8 cellular contexts compared by ENCODE assay signal in genomic region chr2:17752281-17752680, GRCh38. TPM values are rescaled to one million over a fixed set of nuclear protein-coding genes. Genes with fewer than 3 reads are reported as not detected.
DNase-seq lines count a peak whose midpoint lies in the region; ATAC-seq and TF ChIP-seq lines count a peak whose summit lies in the region.

No MANE protein-coding gene starts in this region.

- TF ChIP-seq CTCF in KMS-11 (conservative IDR thresholded peaks at IDR 0.05; ENCODE audit: low read depth, low read length) (no peak), epithelial cell of esophagus (IDR thresholded peaks at IDR 0.05; ENCODE audit: insufficient read depth, low read depth, low read length, missing control alignments) (no peak), suprapubic skin (IDR thresholded peaks at IDR 0.05) (no peak)

- H4K20me1 ChIP-seq in KMS-11 (ENCODE audit: insufficient read depth) = no peaks in the 10 kb centered on the region

- H3K9me3 ChIP-seq in suprapubic skin = no peaks in the 10 kb centered on the region

- no peak for DNase-seq in activated naive CD4-positive, alpha-beta T cell treated with anti-CD3 and anti-CD28 coated beads, Interleukin-2, amount 50 U/mL, for 72 hours (ENCODE audit: low spot score in 2 of 2)
- DNase-seq in epithelial cell of esophagus (ENCODE audit: low read depth) (no peak), suprapubic skin (ENCODE audit: low spot score in 2 of 2) (no peak), NCI-H526 treated with DMSO at 0.1 percent for 48 hours (lab: John Stamatoyannopoulos, UW) (no peak), NCI-H524 treated with DMSO at 0.1 percent for 48 hours (lab: John Stamatoyannopoulos, UW) (no peak)
- DNase-seq in activated CD8-positive, alpha-beta memory T cell treated with anti-CD3 and anti-CD28 coated beads, Interleukin-2, amount 50 U/mL, for 48 hours = no peak

- TF ChIP-seq POLR2A in suprapubic skin (IDR thresholded peaks at IDR 0.05) = no peak

- peak overlapping the region; percentile 86 for H3K4me2 ChIP-seq in KMS-11

- H3K9me3 Mint-ChIP-seq in activated naive CD4-positive, alpha-beta T cell treated with anti-CD3 and anti-CD28 coated beads, Interleukin-2, amount 50 U/mL, for 24 hours = no peaks in the 10 kb centered on the region
- no peaks in the 10 kb centered on the region for H3K9me3 Mint-ChIP-seq in activated naive CD4-positive, alpha-beta T cell treated with anti-CD3 and anti-CD28 coated beads, Interleukin-2, amount 50 U/mL, for 72 hours

- H3K4me1 ChIP-seq in KMS-11 (ENCODE audit: low read depth, poor library complexity, severe bottlenecking) = peaks cover 59% of the 10 kb centered on the region
- H3K4me1 ChIP-seq in suprapubic skin = peaks cover 30% of the 10 kb centered on the region

- H3K36me3 Mint-ChIP-seq in activated naive CD4-positive, alpha-beta T cell treated with anti-CD3 and anti-CD28 coated beads, Interleukin-2, amount 50 U/mL, for 24 hours = no peaks in the 10 kb centered on the region
- peaks cover 11 to 13% of the 10 kb centered on the region in 2 donors for H3K36me3 Mint-ChIP-seq in activated naive CD4-positive, alpha-beta T cell treated with anti-CD3 and anti-CD28 coated beads, Interleukin-2, amount 50 U/mL, for 72 hours

- no peak for TF ChIP-seq EP300 in suprapubic skin (IDR thresholded peaks at IDR 0.05)

- no peak overlapping the region for H3K4me3 ChIP-seq in KMS-11 (IDR thresholded peaks at IDR 0.05; ENCODE audit: insufficient read depth, low read depth, low read length)
- peak overlapping the region; percentile 90 for H3K4me3 ChIP-seq in epithelial cell of esophagus (ENCODE audit: low read length)
- H3K4me3 ChIP-seq in suprapubic skin = peak overlapping the region; percentile 87

- H3K27ac Mint-ChIP-seq in activated naive CD4-positive, alpha-beta T cell treated with anti-CD3 and anti-CD28 coated beads, Interleukin-2, amount 50 U/mL, for 24 hours = peak overlapping the region; percentile 53
- H3K27ac Mint-ChIP-seq in activated naive CD4-positive, alpha-beta T cell treated with anti-CD3 and anti-CD28 coated beads, Interleukin-2, amount 50 U/mL, for 72 hours = peak overlapping the region in 1 of 2 donors; percentile 95

- no peaks in the 10 kb centered on the region for H3K27me3 Mint-ChIP-seq in activated naive CD4-positive, alpha-beta T cell treated with anti-CD3 and anti-CD28 coated beads, Interleukin-2, amount 50 U/mL, for 24 hours

- H3K9ac ChIP-seq in KMS-11 = peak overlapping the region; percentile 82; the same call in 1 of the 2 replicates

- H3K4me3 Mint-ChIP-seq in activated naive CD4-positive, alpha-beta T cell treated with anti-CD3 and anti-CD28 coated beads, Interleukin-2, amount 50 U/mL, for 24 hours = peak overlapping the region; percentile 95

- H3K27ac ChIP-seq in KMS-11 = no peak overlapping the region
- no peak overlapping the region for H3K27ac ChIP-seq in suprapubic skin

- 46% methylated on average over 4 of the region's 4 CpGs for WGBS in suprapubic skin

- no peak for ATAC-seq in activated naive CD4-positive, alpha-beta T cell treated with anti-CD3 and anti-CD28 coated beads, Interleukin-2, amount 50 U/mL, for 72 hours

- no peak overlapping the region for H2AFZ ChIP-seq in KMS-11 (ENCODE audit: low read depth)

- H3K36me3 ChIP-seq in KMS-11 (ENCODE audit: insufficient read depth) (no peaks in the 10 kb centered on the region), suprapubic skin (no peaks in the 10 kb centered on the region)

- H3K4me1 Mint-ChIP-seq in activated naive CD4-positive, alpha-beta T cell treated with anti-CD3 and anti-CD28 coated beads, Interleukin-2, amount 50 U/mL, for 24 hours = peaks cover 28% of the 10 kb centered on the region

- H3K27me3 ChIP-seq in KMS-11 (ENCODE audit: insufficient read depth, low read depth) = no peaks in the 10 kb centered on the region
- H3K27me3 ChIP-seq in suprapubic skin = no peaks in the 10 kb centered on the region

- peaks cover 61% of the 10 kb centered on the region for H3K79me2 ChIP-seq in KMS-11 (ENCODE audit: insufficient read depth, low read depth)

RNA-seq across cellular contexts. Expression of gene SMC6, which starts 1.3 kb away (rescaled TPM):
- 10 to 100 TPM; 24.8 to 26.4 TPM for total RNA-seq in activated naive CD4-positive, alpha-beta T cell treated with anti-CD3 and anti-CD28 coated beads, Interleukin-2, amount 50 U/mL, for 72 hours
- 10 to 100 TPM; 22.5 to 34.0 (median 26.9) TPM for total RNA-seq in suprapubic skin

RNA-seq across cellular contexts. Expression of gene GEN1, which starts 1.7 kb away (rescaled TPM):
- 10 to 100 TPM; 17.9 to 31.5 TPM for total RNA-seq in activated naive CD4-positive, alpha-beta T cell treated with anti-CD3 and anti-CD28 coated beads, Interleukin-2, amount 50 U/mL, for 72 hours
- 10 to 100 TPM in 3 of 4 donors, 1 to 10 TPM in 1; 8.9 to 15.2 (median 11.6) TPM for total RNA-seq in suprapubic skin
